8 cellular contexts compared by ENCODE assay signal in genomic region chr1:33180226-33181037, GRCh38.
A peak's percentile ranks its signal among the peaks of the same experiment; 100 is the strongest.
DNase-seq lines count a peak whose midpoint lies in the region; ATAC-seq and TF ChIP-seq lines count a peak whose summit lies in the region.

No MANE protein-coding gene starts in this region.

- H4K20me1 ChIP-seq in OCI-LY1 (ENCODE audit: insufficient read depth, low read length): no peaks in the 10 kb centered on the region

- H3K4me3 ChIP-seq in HUES6 (ENCODE audit: low read depth, low read length) (peak overlapping the region; percentile 91), OCI-LY1 (ENCODE audit: low read depth, low read length, poor library complexity, severe bottlenecking) (peak overlapping the region; percentile 67)

- H3K9ac ChIP-seq in HUES6 (ENCODE audit: low read length) (no peak overlapping the region), OCI-LY1 (ENCODE audit: low read length) (peak overlapping the region; percentile 33; the same call in 1 of the 2 replicates)

- H3K9me2 ChIP-seq in OCI-LY1 (ENCODE audit: low read depth, low read length): no peaks in the 10 kb centered on the region

- peak in 12 of 14 donors; percentile 50 to 91 (median 79) for DNase-seq in C1 segment of cervical spinal cord (lab: John Stamatoyannopoulos, UW)
- DNase-seq in activated T-cell treated with anti-CD3 and anti-CD28 coated beads for 24 hours (ENCODE audit: low read depth): peak; percentile 62
- peak; percentile 93 for DNase-seq in epidermal melanocyte (ENCODE audit: insufficient read length, low spot score)
- DNase-seq in midbrain (lab: John Stamatoyannopoulos, UW): peak; percentile 89
- peak; percentile 33 for DNase-seq in stimulated activated CD8-positive, alpha-beta memory T cell treated with anti-CD3 and anti-CD28 coated beads, Interleukin-15, amount 100 ng/mL, for 24 hours (ENCODE audit: low read depth)

- H3K4me2 ChIP-seq in OCI-LY1 (ENCODE audit: low read length): peak overlapping the region; percentile 90

- no peaks in the 10 kb centered on the region for H3F3A ChIP-seq in OCI-LY1 (ENCODE audit: insufficient read depth, low read length)

- H3K4me1 ChIP-seq in HUES6 (ENCODE audit: control insufficient read depth, insufficient read depth, low read length) (peaks cover 27% of the 10 kb centered on the region), OCI-LY1 (ENCODE audit: insufficient read depth, low read length, severe bottlenecking) (peaks cover 15% of the 10 kb centered on the region)

- no peaks in the 10 kb centered on the region for H3K79me2 ChIP-seq in OCI-LY1 (ENCODE audit: insufficient read depth, low read length)

- no peak overlapping the region for H3K27ac ChIP-seq in HUES6 (ENCODE audit: low read depth, low read length)
- no peak overlapping the region for H3K27ac ChIP-seq in OCI-LY1 (ENCODE audit: low read depth, low read length, poor library complexity, severe bottlenecking)

- peak; percentile 60 for ATAC-seq in GM21390 (IDR thresholded peaks at IDR 0.05; ENCODE audit: unreplicated experiment)

- no peaks in the 10 kb centered on the region; the same call in 1 of the 2 replicates for H3K36me3 ChIP-seq in HUES6 (ENCODE audit: control insufficient read depth, insufficient read depth, low read length)
- no peaks in the 10 kb centered on the region for H3K36me3 ChIP-seq in OCI-LY1 (ENCODE audit: insufficient read depth, low read length)

- H3K27me3 ChIP-seq in HUES6 (ENCODE audit: control insufficient read depth, insufficient read depth, low read length): peaks cover 5% of the 10 kb centered on the region
- no peaks in the 10 kb centered on the region for H3K27me3 ChIP-seq in OCI-LY1 (ENCODE audit: insufficient read depth, low read length)

- no peak for TF ChIP-seq CTCF in OCI-LY1 (IDR thresholded peaks at IDR 0.05; ENCODE audit: low read length)

- H2AFZ ChIP-seq in OCI-LY1 (ENCODE audit: low read length): no peak overlapping the region

- no peaks in the 10 kb centered on the region for H3K9me3 ChIP-seq in HUES6 (ENCODE audit: control insufficient read depth, insufficient read depth, low read depth, low read length)
- no peaks in the 10 kb centered on the region for H3K9me3 ChIP-seq in OCI-LY1 (ENCODE audit: low read length)

Comparison
In these comparisons a context has a peak if more than half of its experiments do, and no peak if none do; other contexts are left out.
1. DNase-seq: peak in every context shown above with its lines; median percentile 93 in epidermal melanocyte; 89 in midbrain; 79 in C1 segment of cervical spinal cord; 62 in activated T-cell treated with anti-CD3 and anti-CD28 coated beads for 24 hours; 33 in stimulated activated CD8-positive, alpha-beta memory T cell treated with anti-CD3 and anti-CD28 coated beads, Interleukin-15, amount 100 ng/mL, for 24 hours.